In genomic region chr9:83177747-83178146, GRCh38 we compare ENCODE assay signal across 38 cellular contexts.
"Had no signal": no experiment of that assay in that cellular context is flagged by ENCODE, and none has a peak within 500 bp of the region (broad histone marks: within the 10 kb centered on the region; RNA-seq: fewer than 3 reads in every experiment).

No MANE protein-coding gene starts in this region.

- H3K4me3 ChIP-seq: adrenal gland, ascending aorta, body of pancreas, breast epithelium, cardiac muscle cell had no signal

- FAIRE-seq: astrocyte, bronchial epithelial cell had no signal

- H3K27ac ChIP-seq: adrenal gland, ascending aorta, body of pancreas, brain microvascular endothelial cell, breast epithelium, cardiac muscle cell had no signal

- H3K36me3 ChIP-seq: adrenal gland, ascending aorta, brain microvascular endothelial cell, breast epithelium, cardiac muscle cell had no signal

- H3K4me3 Mint-ChIP-seq: activated naive CD4-positive, alpha-beta T cell treated with anti-CD3 and anti-CD28 coated beads, Interleukin-2, amount 10 ng/mL, durations not matched to agents 7 days and 5 days; activated naive CD4-positive, alpha-beta T cell treated with anti-CD3 and anti-CD28 coated beads, Interleukin-2, amount 50 U/mL, for 24 hours; activated naive CD8-positive, alpha-beta T cell; activated naive CD8-positive, alpha-beta T cell treated with anti-CD3 and anti-CD28 coated beads for 36 hours; activated naive CD8-positive, alpha-beta T cell treated with anti-CD3 and anti-CD28 coated beads, Interleukin-2, amount 10 ng/mL, durations not matched to agents 7 days and 5 days; activated naive CD8-positive, alpha-beta T cell treated with anti-CD3 and anti-CD28 coated beads, Interleukin-2, amount 50 U/mL, for 24 hours; activated T-cell treated with anti-CD3 and anti-CD28 coated beads, Interleukin-2, amount 50 U/mL, for 4 hours; activated T-cell treated with anti-CD3 and anti-CD28 coated beads, Interleukin-2, amount 50 U/mL, for 72 hours; activated T-helper 1 cell treated with anti-CD3 and anti-CD28 coated beads, Interleukin-12 subunit alpha, Interleukin-12 subunit beta, Interleukin-2, Interleukin-4 antibody, amounts not matched to agents 30 ng/mL and 10 ng/mL and 1 ng/mL, durations not matched to agents 14 hours and 24 hours and 36 hours; activated T-helper 17 cell treated with anti-CD3 and anti-CD28 coated beads, Interleukin-2, amount 50 U/mL, for 72 hours; brain; central memory CD8-positive, alpha-beta T cell had no signal

- H3K27me3 Mint-ChIP-seq: activated naive CD4-positive, alpha-beta T cell treated with anti-CD3 and anti-CD28 coated beads, Interleukin-2, amount 10 ng/mL, durations not matched to agents 7 days and 5 days; activated naive CD8-positive, alpha-beta T cell treated with anti-CD3 and anti-CD28 coated beads, Interleukin-2, amount 10 ng/mL, durations not matched to agents 7 days and 5 days; activated naive CD8-positive, alpha-beta T cell treated with anti-CD3 and anti-CD28 coated beads, Interleukin-2, amount 50 U/mL, for 24 hours; central memory CD8-positive, alpha-beta T cell had no signal

- H3K4me1 ChIP-seq: adrenal gland, ascending aorta, breast epithelium had no signal

- ATAC-seq: activated naive CD4-positive, alpha-beta T cell treated with anti-CD3 and anti-CD28 coated beads, Interleukin-2, amount 50 U/mL, for 72 hours; activated naive CD8-positive, alpha-beta T cell treated with anti-CD3 and anti-CD28 coated beads, Interleukin-2, amount 50 U/mL, for 24 hours; activated T-cell treated with anti-CD3 and anti-CD28 coated beads, Interleukin-2, amount 50 U/mL, for 4 hours; activated T-cell treated with anti-CD3 and anti-CD28 coated beads, Interleukin-2, amount 50 U/mL, for 72 hours; activated T-helper 17 cell treated with anti-CD3 and anti-CD28 coated beads, Interleukin-2, amount 50 U/mL, for 72 hours; body of pancreas had no signal

- H3K27me3 ChIP-seq: adrenal gland, ascending aorta, body of pancreas, brain microvascular endothelial cell, breast epithelium, cardiac muscle cell had no signal

- H3K36me3 Mint-ChIP-seq: activated naive CD4-positive, alpha-beta T cell treated with anti-CD3 and anti-CD28 coated beads, Interleukin-2, amount 10 ng/mL, durations not matched to agents 7 days and 5 days; activated naive CD4-positive, alpha-beta T cell treated with anti-CD3 and anti-CD28 coated beads, Interleukin-2, amount 50 U/mL, for 24 hours; activated naive CD8-positive, alpha-beta T cell; activated naive CD8-positive, alpha-beta T cell treated with anti-CD3 and anti-CD28 coated beads for 36 hours; activated naive CD8-positive, alpha-beta T cell treated with anti-CD3 and anti-CD28 coated beads, Interleukin-2, amount 10 ng/mL, durations not matched to agents 7 days and 5 days; brain had no signal

- H3K27ac Mint-ChIP-seq: activated naive CD4-positive, alpha-beta T cell treated with anti-CD3 and anti-CD28 coated beads, Interleukin-2, amount 10 ng/mL, durations not matched to agents 7 days and 5 days; activated naive CD4-positive, alpha-beta T cell treated with anti-CD3 and anti-CD28 coated beads, Interleukin-2, amount 50 U/mL, for 24 hours; activated naive CD4-positive, alpha-beta T cell treated with anti-CD3 and anti-CD28 coated beads, Interleukin-2, amount 50 U/mL, for 72 hours; activated naive CD8-positive, alpha-beta T cell; activated naive CD8-positive, alpha-beta T cell treated with anti-CD3 and anti-CD28 coated beads for 36 hours; activated naive CD8-positive, alpha-beta T cell treated with anti-CD3 and anti-CD28 coated beads, Interleukin-2, amount 10 ng/mL, durations not matched to agents 7 days and 5 days; activated naive CD8-positive, alpha-beta T cell treated with anti-CD3 and anti-CD28 coated beads, Interleukin-2, amount 50 U/mL, for 24 hours; activated T-cell treated with anti-CD3 and anti-CD28 coated beads, Interleukin-2, amount 50 U/mL, for 72 hours; activated T-helper 1 cell treated with anti-CD3 and anti-CD28 coated beads, Interleukin-12 subunit alpha, Interleukin-12 subunit beta, Interleukin-2, Interleukin-4 antibody, amounts not matched to agents 30 ng/mL and 10 ng/mL and 1 ng/mL, durations not matched to agents 14 hours and 24 hours and 36 hours; activated T-helper 17 cell treated with anti-CD3 and anti-CD28 coated beads, Interleukin-2, amount 50 U/mL, for 72 hours; activated T-helper 2 cell treated with anti-CD3 and anti-CD28 coated beads, Interferon-gamma antibody, Interleukin-2, Interleukin-4, amounts not matched to agents 10 μg/mL and 5 μg/mL and 100 μg/mL, durations not matched to agents 14 hours and 24 hours and 36 hours; brain had no signal

- H3K4me1 Mint-ChIP-seq: activated naive CD4-positive, alpha-beta T cell treated with anti-CD3 and anti-CD28 coated beads, Interleukin-2, amount 10 ng/mL, durations not matched to agents 7 days and 5 days; activated naive CD4-positive, alpha-beta T cell treated with anti-CD3 and anti-CD28 coated beads, Interleukin-2, amount 50 U/mL, for 24 hours; activated naive CD8-positive, alpha-beta T cell treated with anti-CD3 and anti-CD28 coated beads for 36 hours; activated naive CD8-positive, alpha-beta T cell treated with anti-CD3 and anti-CD28 coated beads, Interleukin-2, amount 10 ng/mL, durations not matched to agents 7 days and 5 days; activated naive CD8-positive, alpha-beta T cell treated with anti-CD3 and anti-CD28 coated beads, Interleukin-2, amount 50 U/mL, for 24 hours; activated T-helper 17 cell treated with anti-CD3 and anti-CD28 coated beads, Interleukin-2, amount 50 U/mL, for 72 hours; brain; central memory CD8-positive, alpha-beta T cell had no signal

- DNase-seq: activated effector memory CD4-positive, alpha-beta T cell treated with anti-CD3 and anti-CD28 coated beads, Interleukin-2, amount 50 U/mL, for 16 hours; activated effector memory CD4-positive, alpha-beta T cell treated with Interleukin-2 at 50 U/mL for 16 hours; activated gamma-delta T cell; activated gamma-delta T cell treated with Interleukin-2 at 50 U/mL for 16 hours; activated naive CD4-positive, alpha-beta T cell; activated naive CD4-positive, alpha-beta T cell treated with anti-CD3 and anti-CD28 coated beads, Interleukin-2, amount 10 ng/mL, durations not matched to agents 7 days and 5 days; activated naive CD4-positive, alpha-beta T cell treated with Interleukin-2 at 50 U/mL for 16 hours; activated naive CD8-positive, alpha-beta T cell treated with anti-CD3 and anti-CD28 coated beads for 36 hours; activated naive CD8-positive, alpha-beta T cell treated with anti-CD3 and anti-CD28 coated beads, Interleukin-2, amount 10 ng/mL, durations not matched to agents 7 days and 5 days; activated naive CD8-positive, alpha-beta T cell treated with anti-CD3 and anti-CD28 coated beads, Interleukin-2, amount 50 U/mL, for 24 hours; activated T-cell treated with anti-CD3 and anti-CD28 coated beads for 4 hours; activated T-cell treated with anti-CD3 and anti-CD28 coated beads, Interleukin-2, amount 50 U/mL, for 1 hour; activated T-cell treated with anti-CD3 and anti-CD28 coated beads, Interleukin-2, amount 50 U/mL, for 4 hours; activated T-cell treated with anti-CD3 and anti-CD28 coated beads, Interleukin-2, amount 50 U/mL, for 48 hours; activated T-cell treated with anti-CD3 and anti-CD28 coated beads, Interleukin-2, amount 50 U/mL, for 72 hours; adrenal gland; amniotic stem cell; amygdala; anterior cingulate cortex; aorta; body of pancreas; brain microvascular endothelial cell; caudate nucleus; central memory CD4-positive, alpha-beta T cell; cerebellar nuclear complex had no signal
